11 cellular contexts compared by ENCODE assay signal in the genomic region with DNA sequence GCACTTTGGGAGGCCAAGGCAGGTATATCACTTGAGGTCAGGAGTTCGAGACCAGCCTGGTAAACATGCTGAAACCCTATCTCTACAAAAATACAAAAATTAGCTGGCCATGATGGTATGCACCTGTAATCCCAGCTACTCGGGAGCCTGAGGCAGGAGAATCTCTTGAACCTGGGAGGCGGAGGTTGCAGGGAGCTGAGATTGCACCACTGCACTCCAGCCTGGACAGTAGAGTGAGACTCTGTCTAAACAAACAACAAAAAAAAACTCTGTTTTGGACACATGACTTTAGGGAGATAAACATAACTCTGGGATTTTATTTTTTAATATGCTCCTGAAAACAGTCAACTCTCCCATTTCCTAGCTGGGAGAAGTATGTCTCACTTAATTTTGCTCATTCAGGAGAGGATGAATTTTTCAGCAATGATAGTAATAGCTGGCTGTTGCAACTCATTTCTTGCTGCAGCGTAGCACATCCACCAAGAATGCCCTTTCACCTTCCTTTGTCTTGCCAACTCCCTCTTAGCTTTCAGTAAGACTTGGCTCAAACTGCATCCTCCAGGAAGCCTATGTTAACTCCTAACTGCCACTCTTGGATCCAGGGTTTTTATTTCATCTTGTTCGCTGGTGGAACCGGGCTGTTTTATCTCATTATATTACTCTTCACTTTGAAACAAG. TPM values are rescaled to one million over a fixed set of nuclear protein-coding genes. Genes with fewer than 3 reads are reported as not detected.
DNase-seq lines count a peak whose midpoint lies in the region; ATAC-seq and TF ChIP-seq lines count a peak whose summit lies in the region.
"Had no signal": no experiment of that assay in that cellular context is flagged by ENCODE, and none has a peak within 500 bp of the region (broad histone marks: within the 10 kb centered on the region; RNA-seq: fewer than 3 reads in every experiment).

No MANE protein-coding gene starts in this region.

- DNase-seq in EL (peak; percentile 72), foreskin fibroblast (peak; percentile 76 to 88), osteocyte (ENCODE audit: extremely low spot score, unreplicated experiment) (no peak), iPS-NIHi7 (ENCODE audit: extremely low spot score) (no peak), RKO (ENCODE audit: low spot score) (no peak)
- DNase-seq: activated B cell treated with CpG ODN at 0.5 μM for 24 hours; CD8-positive, alpha-beta memory T cell; SIG-M5 had no signal

- H3K36me3 Mint-ChIP-seq in activated T-helper 17 cell treated with anti-CD3 and anti-CD28 coated beads, Interleukin-2, amount 50 U/mL, for 72 hours (ENCODE audit: low read depth), result peaks cover 30% of the 10 kb centered on the region
- H3K36me3 Mint-ChIP-seq in osteocyte (ENCODE audit: unreplicated experiment), result no peaks in the 10 kb centered on the region

- TF ChIP-seq CTCF in foreskin fibroblast (IDR thresholded peaks at IDR 0.05; ENCODE audit: low read depth, low read length) (no peak), osteocyte (IDR thresholded peaks at IDR 0.05) (no peak)

- no peak for ATAC-seq in activated T-helper 17 cell treated with anti-CD3 and anti-CD28 coated beads, Interleukin-2, amount 50 U/mL, for 72 hours (replicated peaks)
- ATAC-seq in HG02678 (IDR thresholded peaks at IDR 0.05; ENCODE audit: unreplicated experiment) (no peak), GM21619 (IDR thresholded peaks at IDR 0.05; ENCODE audit: unreplicated experiment) (no peak)

- peaks cover 70% of the 10 kb centered on the region for H3K4me1 Mint-ChIP-seq in activated T-helper 17 cell treated with anti-CD3 and anti-CD28 coated beads, Interleukin-2, amount 50 U/mL, for 72 hours
- H3K4me1 Mint-ChIP-seq in osteocyte (ENCODE audit: unreplicated experiment), result peaks cover 83% of the 10 kb centered on the region

- H3K4me3 ChIP-seq in foreskin fibroblast (ENCODE audit: low read depth in 1 of 2, low read length in 2 of 2), result no peak overlapping the region

- H3K27ac Mint-ChIP-seq in activated T-helper 17 cell treated with anti-CD3 and anti-CD28 coated beads, Interleukin-2, amount 50 U/mL, for 72 hours, result peak overlapping the region; percentile 16
- H3K27ac Mint-ChIP-seq in osteocyte (ENCODE audit: unreplicated experiment), result peak overlapping the region; percentile 66
- H3K27ac Mint-ChIP-seq: activated B cell treated with CpG ODN at 0.5 μM for 24 hours had no signal

- peak overlapping the region; percentile 51 for H3K4me3 Mint-ChIP-seq in activated T-helper 17 cell treated with anti-CD3 and anti-CD28 coated beads, Interleukin-2, amount 50 U/mL, for 72 hours
- no peak overlapping the region for H3K4me3 Mint-ChIP-seq in osteocyte (ENCODE audit: unreplicated experiment)
- H3K4me3 Mint-ChIP-seq: activated B cell treated with CpG ODN at 0.5 μM for 24 hours had no signal

- H3K9me3 Mint-ChIP-seq in activated T-helper 17 cell treated with anti-CD3 and anti-CD28 coated beads, Interleukin-2, amount 50 U/mL, for 72 hours, result peaks cover 5% of the 10 kb centered on the region
- H3K9me3 Mint-ChIP-seq in osteocyte (ENCODE audit: unreplicated experiment), result no peaks in the 10 kb centered on the region
- H3K9me3 Mint-ChIP-seq: CD8-positive, alpha-beta memory T cell had no signal

- no peaks in the 10 kb centered on the region for H3K27me3 Mint-ChIP-seq in activated T-helper 17 cell treated with anti-CD3 and anti-CD28 coated beads, Interleukin-2, amount 50 U/mL, for 72 hours
- no peaks in the 10 kb centered on the region for H3K27me3 Mint-ChIP-seq in osteocyte (ENCODE audit: unreplicated experiment)
- H3K27me3 Mint-ChIP-seq: activated B cell treated with CpG ODN at 0.5 μM for 24 hours; CD8-positive, alpha-beta memory T cell had no signal

RNA-seq across cellular contexts. Expression of a gene that starts 24.3 kb away (rescaled TPM):
- total RNA-seq in activated T-helper 17 cell treated with anti-CD3 and anti-CD28 coated beads, Interleukin-2, amount 50 U/mL, for 72 hours, result 10 to 100 TPM; 62.4 to 82.8 TPM
- total RNA-seq in osteocyte, result 50.2 and 51.1 TPM in 2 replicates

Comparison
In these comparisons a context has a peak if more than half of its experiments do, and no peak if none do; other contexts are left out.
1. DNase-seq: peak in EL (single experiment) and foreskin fibroblast (2 of 2); none in osteocyte (single experiment), iPS-NIHi7 (single experiment) and RKO (single experiment).